ENCODE assay signal across 8 cellular contexts in the genomic region with DNA sequence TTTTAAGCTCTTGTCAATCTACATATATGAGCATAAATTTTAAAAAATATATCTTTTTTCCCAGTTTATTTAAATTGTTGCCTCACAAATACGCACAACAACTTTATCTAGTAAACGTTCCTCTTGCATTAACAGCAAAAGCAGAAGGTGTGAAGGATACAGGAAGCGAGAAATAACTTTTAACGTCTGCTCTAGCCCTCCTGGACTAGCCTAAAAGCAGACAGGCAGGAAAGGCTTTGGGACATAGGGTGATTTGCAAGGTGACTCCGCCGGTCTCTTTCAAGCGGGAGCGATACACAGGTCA. TPM values are rescaled to one million over a fixed set of nuclear protein-coding genes. Genes with fewer than 3 reads are reported as not detected.
DNase-seq lines count a peak whose midpoint lies in the region; ATAC-seq and TF ChIP-seq lines count a peak whose summit lies in the region.

No MANE protein-coding gene starts in this region.

- no peaks in the 10 kb centered on the region for H3K36me3 ChIP-seq in esophagus (ENCODE audit: control insufficient read depth in 2 of 2, insufficient read depth in 2 of 2, low read length in 1 of 2)

- no peaks in the 10 kb centered on the region for H3K27me3 ChIP-seq in esophagus (ENCODE audit: control insufficient read depth in 1 of 2, insufficient read depth in 2 of 2, low read length in 2 of 2)

- H3K27ac ChIP-seq in RWPE1: peak overlapping the region; percentile 59
- peak overlapping the region; percentile 72 to 81 for H3K27ac ChIP-seq in esophagus (ENCODE audit: low read depth in 2 of 2, low read length in 1 of 2)

- no peaks in the 10 kb centered on the region for H3K4me1 ChIP-seq in esophagus (ENCODE audit: control insufficient read depth in 2 of 2, insufficient read depth in 2 of 2, low read length in 1 of 2)

- H3K36me3 Mint-ChIP-seq in natural killer cell treated with Interleukin-12 subunit alpha and Interleukin-12 subunit beta and Interleukin-15 and Interleukin-18, amount 100 ng/mL, for 72 hours: no peaks in the 10 kb centered on the region

- no peaks in the 10 kb centered on the region for H3K9me3 ChIP-seq in esophagus (ENCODE audit: control insufficient read depth in 2 of 2, insufficient read depth in 1 of 2, low read depth in 1 of 2, low read length in 1 of 2)

- H3K4me1 Mint-ChIP-seq in natural killer cell treated with Interleukin-12 subunit alpha and Interleukin-12 subunit beta and Interleukin-15 and Interleukin-18, amount 100 ng/mL, for 72 hours (ENCODE audit: low read depth in 2 of 2): peaks cover 8 to 12% of the 10 kb centered on the region in 2 donors

- H3K4me3 Mint-ChIP-seq in natural killer cell treated with Interleukin-12 subunit alpha and Interleukin-12 subunit beta and Interleukin-15 and Interleukin-18, amount 100 ng/mL, for 72 hours: peak overlapping the region; percentile 96

- 3 to 7% methylated on average over 8 of the region's 8 CpGs for WGBS in esophagus, 2 donors

- H3K4me3 ChIP-seq in esophagus (ENCODE audit: low read depth in 1 of 2, low read length in 2 of 2): peak overlapping the region; percentile 50 to 79

- POLR2A ChIA-PET in RWPE1 (lab: Yijun Ruan, JAX; ENCODE audit: low non-redundant PET): no interaction called here

- TF ChIP-seq CTCF in RWPE1 (conservative IDR thresholded peaks at IDR 0.05; ENCODE audit: low read depth): no peak

- no peaks in the 10 kb centered on the region for H3K9me3 Mint-ChIP-seq in natural killer cell treated with Interleukin-12 subunit alpha and Interleukin-12 subunit beta and Interleukin-15 and Interleukin-18, amount 100 ng/mL, for 72 hours

- H3K27me3 Mint-ChIP-seq in natural killer cell treated with Interleukin-12 subunit alpha and Interleukin-12 subunit beta and Interleukin-15 and Interleukin-18, amount 100 ng/mL, for 72 hours: peaks cover 0 to 6% of the 10 kb centered on the region in 2 donors

- CTCF ChIA-PET in RWPE1 (lab: Yijun Ruan, JAX): interaction anchor here (0.6 kb wide), 1 partner anchor 132 kb away, joined by 4 read pairs; no protein-coding TSS in a partner anchor

- ATAC-seq in natural killer cell treated with Interleukin-12 subunit alpha and Interleukin-12 subunit beta and Interleukin-15 and Interleukin-18, amount 100 ng/mL, for 72 hours: peak; percentile 49 to 50
- ATAC-seq in GM18868 (IDR thresholded peaks at IDR 0.05; ENCODE audit: unreplicated experiment): no peak
- no peak for ATAC-seq in HG02938 (IDR thresholded peaks at IDR 0.05; ENCODE audit: unreplicated experiment)
- ATAC-seq in GM21515 (IDR thresholded peaks at IDR 0.05; ENCODE audit: unreplicated experiment): no peak

- DNase-seq in NCI-H526 (lab: John Stamatoyannopoulos, UW): peak; percentile 88 to 90
- no peak for DNase-seq in NCI-H526 treated with DMSO at 0.1 percent for 48 hours (lab: John Stamatoyannopoulos, UW)
- DNase-seq in RWPE1 (ENCODE audit: low spot score): no peak
- DNase-seq in natural killer cell treated with Interleukin-12 subunit alpha and Interleukin-12 subunit beta and Interleukin-15 and Interleukin-18, amount 100 ng/mL, for 72 hours (ENCODE audit: low spot score): no peak

- H3K27ac Mint-ChIP-seq in natural killer cell treated with Interleukin-12 subunit alpha and Interleukin-12 subunit beta and Interleukin-15 and Interleukin-18, amount 100 ng/mL, for 72 hours: peak overlapping the region; percentile 53 to 92

RNA-seq across cellular contexts. Expression of gene DUSP19, which starts 0.4 kb away (rescaled TPM):
- polyA plus RNA-seq in esophagus: under 1 TPM; 0.40 to 0.55 TPM
- total RNA-seq in natural killer cell treated with Interleukin-12 subunit alpha and Interleukin-12 subunit beta and Interleukin-15 and Interleukin-18, amount 100 ng/mL, for 72 hours: 1 to 10 TPM; 1.4 to 1.5 TPM

RNA-seq across cellular contexts. Expression of gene NCKAP1, which starts 39.9 kb away (rescaled TPM):
- polyA plus RNA-seq in esophagus: 10 to 100 TPM; 46.7 to 82.0 TPM
- total RNA-seq in natural killer cell treated with Interleukin-12 subunit alpha and Interleukin-12 subunit beta and Interleukin-15 and Interleukin-18, amount 100 ng/mL, for 72 hours: 1 to 10 TPM; 3.1 to 9.2 TPM

RNA-seq across cellular contexts. Expression of gene NUP35, which starts 46.1 kb away (rescaled TPM):
- polyA plus RNA-seq in esophagus: 10 to 100 TPM in 1 of 2 donors, 1 to 10 TPM in 1; 4.4 to 10.2 TPM
- total RNA-seq in natural killer cell treated with Interleukin-12 subunit alpha and Interleukin-12 subunit beta and Interleukin-15 and Interleukin-18, amount 100 ng/mL, for 72 hours: 10 to 100 TPM; 25.6 to 47.9 TPM

Comparison
In these comparisons a context has a peak if more than half of its experiments do, and no peak if none do; other contexts are left out.
1. DNase-seq: peak in NCI-H526 (2 of 2); none in NCI-H526 treated with DMSO at 0.1 percent for 48 hours (single experiment), RWPE1 (single experiment) and natural killer cell treated with Interleukin-12 subunit alpha and Interleukin-12 subunit beta and Interleukin-15 and Interleukin-18, amount 100 ng/mL, for 72 hours (single experiment).
2. ATAC-seq: peak in natural killer cell treated with Interleukin-12 subunit alpha and Interleukin-12 subunit beta and Interleukin-15 and Interleukin-18, amount 100 ng/mL, for 72 hours (2 of 2); none in GM18868 (single experiment), HG02938 (single experiment) and GM21515 (single experiment).